9 cellular contexts compared by ENCODE assay signal in the genomic region with DNA sequence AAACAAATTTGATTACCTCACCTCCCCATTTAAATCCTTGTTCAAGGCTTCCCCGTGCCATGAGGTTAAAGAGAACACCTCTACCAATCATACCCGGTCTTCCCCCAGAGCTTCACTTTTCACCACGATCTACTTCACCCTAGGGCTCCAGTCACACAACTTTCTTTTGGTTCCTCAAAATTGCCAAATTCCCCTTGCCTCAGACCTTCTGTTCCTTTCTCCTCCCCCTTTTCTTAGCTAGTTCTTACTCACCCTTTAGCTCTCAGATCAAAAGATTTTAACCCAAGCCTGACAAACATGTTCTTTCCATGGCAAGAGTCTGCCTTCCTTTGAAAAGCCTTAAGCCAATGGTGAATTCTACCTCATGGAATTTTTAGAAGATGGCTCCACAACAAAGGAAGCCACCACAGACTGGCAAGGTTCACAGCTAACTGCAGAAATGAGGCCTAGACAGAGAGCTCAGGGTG. TPM values are rescaled to one million over a fixed set of nuclear protein-coding genes. Genes with fewer than 3 reads are reported as not detected.
A peak's percentile ranks its signal among the peaks of the same experiment; 100 is the strongest.
DNase-seq lines count a peak whose midpoint lies in the region; ATAC-seq and TF ChIP-seq lines count a peak whose summit lies in the region.
"Had no signal": no experiment of that assay in that cellular context is flagged by ENCODE, and none has a peak within 500 bp of the region (broad histone marks: within the 10 kb centered on the region; RNA-seq: fewer than 3 reads in every experiment).

No MANE protein-coding gene starts in this region.

- ATAC-seq in GM18499 (IDR thresholded peaks at IDR 0.05; ENCODE audit: insufficient read depth, unreplicated experiment), result peak; percentile 58
- peak; percentile 62 for ATAC-seq in GM21737 (IDR thresholded peaks at IDR 0.05; ENCODE audit: unreplicated experiment)

- DNase-seq in Kasumi-1 (lab: John Stamatoyannopoulos, UW), result peak; percentile 93 to 97
- no peak for DNase-seq in brain microvascular endothelial cell
- DNase-seq in cerebellar nuclear complex (lab: John Stamatoyannopoulos, UW), result no peak
- DNase-seq in NCI-H524 (lab: John Stamatoyannopoulos, UW), result no peak
- no peak for DNase-seq in DMS53 (lab: John Stamatoyannopoulos, UW)

- no peaks in the 10 kb centered on the region for H3K9me3 ChIP-seq in skeletal muscle tissue (ENCODE audit: control insufficient read depth in 3 of 3, low read length in 3 of 3)

- H3K36me3 ChIP-seq in brain microvascular endothelial cell (replicated peaks) (no peaks in the 10 kb centered on the region), skeletal muscle tissue (ENCODE audit: control insufficient read depth in 3 of 3, insufficient read depth in 3 of 3, low read length in 3 of 3) (no peaks in the 10 kb centered on the region)

- peaks cover 7 to 15% (median 8%) of the 10 kb centered on the region in 3 donors for H3K4me1 ChIP-seq in skeletal muscle tissue (ENCODE audit: control insufficient read depth in 3 of 3, insufficient read depth in 3 of 3, low read length in 3 of 3)
- H3K4me1 ChIP-seq: parathyroid adenoma had no signal

- no peak overlapping the region for H3K9ac ChIP-seq in skeletal muscle tissue (ENCODE audit: low read depth in 1 of 3, low read length in 3 of 3)
- H3K9ac ChIP-seq: parathyroid adenoma had no signal

- in situ Hi-C loops in brain microvascular endothelial cell (cut with HindIII; ENCODE audit: low pct_ligation_motif_present, low sequenced_read_pairs), result no loop called here

- H3K27ac ChIP-seq in brain microvascular endothelial cell (peak overlapping the region; percentile 94), skeletal muscle tissue (ENCODE audit: low read depth, low read length) (peak overlapping the region; percentile 2)
- H3K27ac ChIP-seq: parathyroid adenoma had no signal

- no peak for TF ChIP-seq CTCF in brain microvascular endothelial cell (IDR thresholded peaks at IDR 0.05; ENCODE audit: low read depth, low read length, missing control alignments)

- H3K4me3 ChIP-seq in brain microvascular endothelial cell (ENCODE audit: low read depth, low read length), result no peak overlapping the region
- H3K4me3 ChIP-seq in skeletal muscle tissue (ENCODE audit: low read length in 3 of 3), result no peak overlapping the region

- H3K27me3 ChIP-seq in brain microvascular endothelial cell (replicated peaks) (no peaks in the 10 kb centered on the region), skeletal muscle tissue (ENCODE audit: control insufficient read depth in 3 of 3, insufficient read depth in 3 of 3, low read length in 3 of 3) (no peaks in the 10 kb centered on the region)

RNA-seq across cellular contexts. Expression of gene MAPKAP1, which starts 56.7 kb away (rescaled TPM):
- total RNA-seq in skeletal muscle tissue, result 44.9 TPM

Comparison
In these comparisons a context has a peak if more than half of its experiments do, and no peak if none do; other contexts are left out.
1. DNase-seq: peak in Kasumi-1 (2 of 2); none in brain microvascular endothelial cell (single experiment), cerebellar nuclear complex (0 of 2), NCI-H524 (0 of 2) and DMS53 (single experiment).